In genomic region chr5:115532517-115532916, GRCh38 we compare ENCODE assay signal across 18 cellular contexts. TPM values are rescaled to one million over a fixed set of nuclear protein-coding genes. Genes with fewer than 3 reads are reported as not detected.
DNase-seq lines count a peak whose midpoint lies in the region; ATAC-seq and TF ChIP-seq lines count a peak whose summit lies in the region.
"Had no signal": no experiment of that assay in that cellular context is flagged by ENCODE, and none has a peak within 500 bp of the region (broad histone marks: within the 10 kb centered on the region; RNA-seq: fewer than 3 reads in every experiment).

No MANE protein-coding gene starts in this region.

- TF ChIP-seq CTCF in fibroblast of villous mesenchyme (IDR thresholded peaks at IDR 0.05; ENCODE audit: insufficient read depth, low read depth, low read length): no peak
- no peak for TF ChIP-seq CTCF in transverse colon (IDR thresholded peaks at IDR 0.05)

- WGBS in transverse colon (ENCODE audit: low coverage in 1 of 2), 2 donors: 18 to 29% methylated on average over 2 of the region's 2 CpGs

- no peak for TF ChIP-seq EP300 in transverse colon (IDR thresholded peaks at IDR 0.05; ENCODE audit: low read depth)

- H3K4me3 ChIP-seq in fibroblast of villous mesenchyme (ENCODE audit: low read depth, low read length): no peak overlapping the region
- no peak overlapping the region for H3K4me3 ChIP-seq in transverse colon
- H3K4me3 ChIP-seq in MG63: no peak overlapping the region
- H3K4me3 ChIP-seq: GM23248, upper lobe of right lung had no signal

- peak overlapping the region; percentile 47 for H3K27ac Mint-ChIP-seq in T-helper 17 cell

- H3K9me3 ChIP-seq in T-helper 17 cell (ENCODE audit: control insufficient read depth, low read length, poor library complexity, severe bottlenecking) (no peaks in the 10 kb centered on the region), transverse colon (no peaks in the 10 kb centered on the region), MG63 (no peaks in the 10 kb centered on the region)
- H3K9me3 ChIP-seq: upper lobe of right lung had no signal

- no peak overlapping the region for H3K4me3 Mint-ChIP-seq in T-helper 17 cell

- H3K4me1 Mint-ChIP-seq in T-helper 17 cell: peaks cover 42% of the 10 kb centered on the region

- no peaks in the 10 kb centered on the region for H3K27me3 Mint-ChIP-seq in T-helper 17 cell
- H3K27me3 Mint-ChIP-seq: activated naive CD4-positive, alpha-beta T cell treated with anti-CD3 and anti-CD28 coated beads, Interleukin-2, amount 50 U/mL, for 24 hours had no signal

- TF ChIP-seq POLR2A in transverse colon (IDR thresholded peaks at IDR 0.05): no peak

- H3K27ac ChIP-seq in transverse colon: peak overlapping the region; percentile 42 to 72 (median 54)
- H3K27ac ChIP-seq: GM23248, upper lobe of right lung had no signal

- no peaks in the 10 kb centered on the region for H3K27me3 ChIP-seq in transverse colon
- no peaks in the 10 kb centered on the region for H3K27me3 ChIP-seq in MG63
- H3K27me3 ChIP-seq: upper lobe of right lung had no signal

- peaks cover 33 to 97% (median 57%) of the 10 kb centered on the region in 4 donors for H3K4me1 ChIP-seq in transverse colon

- peaks cover 13% of the 10 kb centered on the region for H3K36me3 Mint-ChIP-seq in T-helper 17 cell (ENCODE audit: low read depth)

- peaks cover 0 to 27% (median 0%) of the 10 kb centered on the region in 4 donors for H3K36me3 ChIP-seq in transverse colon
- H3K36me3 ChIP-seq in MG63: peaks cover 60% of the 10 kb centered on the region

- DNase-seq in NCI-H82 (lab: John Stamatoyannopoulos, UW) (peak; percentile 8), NCI-H82 treated with DMSO at 0.1 percent for 48 hours (lab: John Stamatoyannopoulos, UW; ENCODE audit: unreplicated experiment) (no peak), T-helper 17 cell (no peak), fibroblast of villous mesenchyme (ENCODE audit: low read depth) (peak; percentile 70), transverse colon (no peak), NOMO-1 treated with dmso at 0.1 percent for 144 hours (lab: John Stamatoyannopoulos, UW; ENCODE audit: unreplicated experiment) (no peak), MG63 (no peak)
- DNase-seq: GDM1; GM23248; head of caudate nucleus; immature natural killer cell; NCI-H1694 treated with DMSO at 0.1 percent for 48 hours; NCI-H774; stimulated activated CD4-positive, alpha-beta T cell treated with anti-CD3 and anti-CD28 coated beads, Interleukin-4, amount 100 ng/mL, for 4 hours; T-helper 9 cell; upper lobe of right lung had no signal

- ATAC-seq in T-helper 17 cell (no peak), GM18511 (IDR thresholded peaks at IDR 0.05; ENCODE audit: unreplicated experiment) (no peak)
- ATAC-seq: upper lobe of right lung had no signal

- intact Hi-C loops in transverse colon (cut with DNase I; ENCODE audit: low total_unique reads): no loop called here

- in situ Hi-C loops in transverse colon (cut with MboI; ENCODE audit: low pct_ligation_motif_present in 1 of 4, low pct_unique_long_range_greater_than_20kb in 1 of 4, low sequenced_read_pairs in 3 of 4): no loop called here

RNA-seq across cellular contexts. Expression of gene FEM1C, which starts 12.1 kb away (rescaled TPM):
- total RNA-seq in T-helper 17 cell: 10 to 100 TPM; 31.3 to 31.7 TPM
- 11.3 and 17.3 TPM in 2 replicates for total RNA-seq in fibroblast of villous mesenchyme
- total RNA-seq in transverse colon: 10 to 100 TPM in 3 of 4 donors, 1 to 10 TPM in 1; 5.8 to 46.0 (median 40.0) TPM
- 12.4 and 23.6 TPM in 2 replicates for total RNA-seq in MG63 (2014; rRNA removed; shearing (Covaris generic); ENCODE audit: low replicate concordance)

Comparison
In these comparisons a context has a peak if more than half of its experiments do, and no peak if none do; other contexts are left out.
1. DNase-seq: peak in NCI-H82 (single experiment) and fibroblast of villous mesenchyme (single experiment); none in NCI-H82 treated with DMSO at 0.1 percent for 48 hours (single experiment), T-helper 17 cell (0 of 3), transverse colon (single experiment), NOMO-1 treated with dmso at 0.1 percent for 144 hours (single experiment) and MG63 (single experiment).